ENCODE assay signal across 8 cellular contexts in the genomic region with DNA sequence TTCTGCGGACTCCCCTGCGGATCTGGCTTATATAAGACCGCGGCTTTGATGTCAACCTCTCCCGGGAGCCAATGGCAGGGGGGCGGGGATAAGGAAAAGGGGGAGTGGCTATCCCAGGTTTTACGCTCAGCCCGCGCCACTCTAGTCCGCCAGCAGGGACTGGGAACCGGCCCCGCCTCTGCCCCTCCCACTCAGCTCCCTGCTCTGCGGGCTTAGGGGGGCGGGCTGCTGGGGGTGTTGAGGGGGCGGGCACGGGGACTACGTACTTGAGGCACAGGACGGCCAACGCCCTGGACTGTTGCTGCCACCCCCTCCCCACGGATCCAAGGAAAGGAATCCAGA. TPM values are rescaled to one million over a fixed set of nuclear protein-coding genes. Genes with fewer than 3 reads are reported as not detected.
A peak's percentile ranks its signal among the peaks of the same experiment; 100 is the strongest.
DNase-seq lines count a peak whose midpoint lies in the region; ATAC-seq and TF ChIP-seq lines count a peak whose summit lies in the region.

Gene HAND1, minus strand, starts transcription at position 4 of the 342 bp plus-strand sequence. CDS start 219 bp downstream, outside the sequence.

- no peak within 1 kb of the TSS for H3K27ac Mint-ChIP-seq in central memory CD8-positive, alpha-beta T cell (ENCODE audit: low read depth)
- H3K27ac Mint-ChIP-seq in memory B cell (peak within 1 kb of the TSS; percentile 76), HFFc6 (no peak within 1 kb of the TSS)

- no peak for ATAC-seq in central memory CD8-positive, alpha-beta T cell (replicated peaks; ENCODE audit: extremely low read depth, poor library complexity, severe bottlenecking)
- ATAC-seq in memory B cell (ENCODE audit: low read depth) (no peak), GM19324 (IDR thresholded peaks at IDR 0.05; ENCODE audit: low FRiP score, unreplicated experiment) (no peak)

- H3K9me3 Mint-ChIP-seq in central memory CD8-positive, alpha-beta T cell: no peaks in the 10 kb centered on the region
- H3K9me3 Mint-ChIP-seq in memory B cell: peaks cover 5% of the 10 kb centered on the region
- H3K9me3 Mint-ChIP-seq in HFFc6: no peaks in the 10 kb centered on the region

- peaks cover 51% of the 10 kb centered on the region for H3K4me1 Mint-ChIP-seq in central memory CD8-positive, alpha-beta T cell
- H3K4me1 Mint-ChIP-seq in memory B cell (peaks cover 27% of the 10 kb centered on the region), HFFc6 (ENCODE audit: low read depth) (peaks cover 10% of the 10 kb centered on the region)

- peak; percentile 71 for DNase-seq in COR-L47 (lab: John Stamatoyannopoulos, UW)
- peak; percentile 73 for DNase-seq in NCI-H1694 (lab: John Stamatoyannopoulos, UW)
- DNase-seq in central memory CD8-positive, alpha-beta T cell (ENCODE audit: low spot score in 2 of 2): no peak
- no peak for DNase-seq in memory B cell (ENCODE audit: low spot score in 2 of 2)
- DNase-seq in mesenteric fat pad (ENCODE audit: low spot score): no peak
- DNase-seq in HFFc6: no peak
- no peak for DNase-seq in CD1c-positive myeloid dendritic cell (ENCODE audit: extremely low spot score)

- peak within 1 kb of the TSS; percentile 17 for H3K4me3 Mint-ChIP-seq in central memory CD8-positive, alpha-beta T cell
- H3K4me3 Mint-ChIP-seq in memory B cell (peak within 1 kb of the TSS; percentile 66), HFFc6 (no peak within 1 kb of the TSS; the same call in 1 of the 2 replicates)

- TF ChIP-seq CTCF in HFFc6 (IDR thresholded peaks at IDR 0.05): no peak

- peaks cover 11% of the 10 kb centered on the region for H3K36me3 Mint-ChIP-seq in central memory CD8-positive, alpha-beta T cell (ENCODE audit: insufficient read depth)
- H3K36me3 Mint-ChIP-seq in memory B cell (peaks cover 6% of the 10 kb centered on the region), HFFc6 (ENCODE audit: low read depth) (no peaks in the 10 kb centered on the region)

- H3K27me3 Mint-ChIP-seq in central memory CD8-positive, alpha-beta T cell: peaks cover 88% of the 10 kb centered on the region
- peaks cover 42% of the 10 kb centered on the region for H3K27me3 Mint-ChIP-seq in memory B cell
- peaks cover 77% of the 10 kb centered on the region for H3K27me3 Mint-ChIP-seq in HFFc6 (ENCODE audit: insufficient read depth)

RNA-seq across cellular contexts. Expression of gene HAND1, which starts in this region (rescaled TPM):
- not detected for total RNA-seq in mesenteric fat pad
- not detected for total RNA-seq in HFFc6 (2021; fragmentation: NEBNext Ultra II Directional; extraction: Animal tissue kit (Norgen Biotek cat#: 25700))

Comparison
In these comparisons a context has a peak if more than half of its experiments do, and no peak if none do; other contexts are left out.
1. DNase-seq: peak in COR-L47 (single experiment) and NCI-H1694 (single experiment); none in central memory CD8-positive, alpha-beta T cell (0 of 2), memory B cell (0 of 2), mesenteric fat pad (single experiment), HFFc6 (single experiment) and CD1c-positive myeloid dendritic cell (single experiment).